8 cellular contexts compared by ENCODE assay signal in the genomic region with DNA sequence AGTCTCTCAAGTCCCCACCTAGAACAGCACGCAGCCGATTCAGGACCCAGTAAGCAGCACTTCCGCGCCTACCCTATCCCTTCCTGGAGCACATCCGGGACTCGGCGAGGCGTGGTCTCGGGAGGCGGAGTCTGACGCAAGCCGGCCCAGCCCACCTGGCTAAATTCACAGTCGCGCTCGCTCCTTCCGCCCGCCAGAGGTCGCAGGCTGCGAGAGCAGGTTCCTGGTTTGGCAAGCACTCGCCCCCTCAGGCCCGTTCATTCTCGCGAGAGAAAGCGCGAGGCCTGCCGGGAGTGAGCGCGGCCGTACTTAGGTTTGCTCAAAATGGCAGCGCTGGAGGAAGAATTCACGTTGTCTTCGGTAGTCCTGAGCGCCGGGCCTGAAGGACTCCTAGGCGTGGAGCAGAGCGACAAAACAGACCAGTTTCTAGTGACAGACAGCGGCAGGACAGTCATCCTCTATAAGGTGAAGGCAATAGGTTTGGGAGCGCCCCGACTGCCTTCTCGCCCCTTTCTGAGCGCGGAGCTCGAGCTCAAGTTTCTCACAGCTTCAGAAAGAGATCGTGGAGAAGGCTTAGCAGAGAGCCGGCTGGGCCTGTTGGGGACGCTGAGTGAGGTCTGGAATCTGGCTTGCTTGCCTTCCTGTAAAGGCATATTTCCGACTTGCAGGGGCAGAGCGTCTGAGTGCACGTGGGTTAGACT. TPM values are rescaled to one million over a fixed set of nuclear protein-coding genes. Genes with fewer than 3 reads are reported as not detected.
DNase-seq lines count a peak whose midpoint lies in the region; ATAC-seq, FAIRE-seq and TF ChIP-seq lines count a peak whose summit lies in the region.

Gene NOL11 (plus strand): TSS at position 313 of the 701 bp plus-strand sequence. CDS start 12 bp downstream, at position 325.

- POLR2A ChIA-PET in BJ (lab: Charles Lee): no interaction called here

- TF ChIP-seq CTCF in BJ (IDR thresholded peaks at IDR 0.05; ENCODE audit: insufficient read depth, low read depth, low read length) (peak; percentile 97), chondrocyte (IDR thresholded peaks at IDR 0.05) (peak; percentile 91), kidney (IDR thresholded peaks at IDR 0.05; ENCODE audit: borderline replicate concordance, extremely low read depth, insufficient read depth) (peak; percentile 95)

- peaks cover 7% of the 10 kb centered on the region for H3K36me3 ChIP-seq in BJ (ENCODE audit: control insufficient read depth, insufficient read depth, low read length)
- H3K36me3 ChIP-seq in kidney (ENCODE audit: control insufficient read depth in 1 of 2, insufficient read depth in 2 of 2, low read length in 2 of 2): peaks cover 14 to 15% of the 10 kb centered on the region in 2 donors

- peaks cover 8% of the 10 kb centered on the region for H3K36me3 Mint-ChIP-seq in chondrocyte (ENCODE audit: low read depth)

- no peaks in the 10 kb centered on the region for H3K9me3 ChIP-seq in kidney (ENCODE audit: control insufficient read depth in 1 of 2, low read length in 2 of 2)

- peaks cover 7 to 11% of the 10 kb centered on the region in 2 donors for H3K4me1 ChIP-seq in kidney (ENCODE audit: control insufficient read depth in 1 of 2, insufficient read depth in 1 of 2, low read depth in 1 of 2, low read length in 2 of 2)

- intact Hi-C loops in kidney (cut with DNase I): no loop called here

- peak; percentile 89 for DNase-seq in BJ (ENCODE audit: low read depth)
- peak; percentile 86 for DNase-seq in GM19238 (ENCODE audit: insufficient read length, low spot score)
- peak; percentile 99 for DNase-seq in NCI-H510A treated with DMSO at 0.1 percent for 48 hours (lab: John Stamatoyannopoulos, UW)
- peak; percentile 99 for DNase-seq in activated CD4-positive, alpha-beta T cell treated with anti-CD3 and anti-CD28 coated beads for 24 hours (ENCODE audit: low read depth in 2 of 2)
- DNase-seq in chondrocyte (ENCODE audit: low spot score): peak; percentile 99
- DNase-seq in kidney: peak; percentile 99
- DNase-seq in stimulated activated CD4-positive, alpha-beta T cell treated with anti-CD3 and anti-CD28 coated beads, Interleukin-15, amount 100 ng/mL, for 24 hours: peak; percentile 99

- H3K27ac ChIP-seq in kidney (ENCODE audit: low read depth in 2 of 2, low read length in 2 of 2): peak within 1 kb of the TSS; percentile 84 to 93

- CTCF ChIA-PET in BJ (lab: Yijun Ruan, JAX): interaction anchor here (0.7 to 1.1 kb wide), 8 partner anchors 9 to 35 kb away, joined by 3 to 6 read pairs (median 4); no protein-coding TSS in a partner anchor

- FAIRE-seq in kidney (lab: Jason Lieb, UNC): peak; percentile 97

- H3K27me3 ChIP-seq in BJ (ENCODE audit: control insufficient read depth, insufficient read depth, low read length): no peaks in the 10 kb centered on the region

- H3K4me3 ChIP-seq in BJ (ENCODE audit: low read depth, low read length) (peak within 1 kb of the TSS; percentile 71), kidney (ENCODE audit: low read length in 2 of 2) (peak within 1 kb of the TSS; percentile 100)

- H3K9me3 Mint-ChIP-seq in chondrocyte (ENCODE audit: low read depth): peaks cover 5% of the 10 kb centered on the region

- no peaks in the 10 kb centered on the region for H3K27me3 Mint-ChIP-seq in chondrocyte (ENCODE audit: low read depth)

- H3K4me3 Mint-ChIP-seq in chondrocyte (ENCODE audit: unreplicated experiment): peak within 1 kb of the TSS; percentile 92

- H3K4me1 Mint-ChIP-seq in chondrocyte (ENCODE audit: low read depth): peaks cover 23% of the 10 kb centered on the region

- peak; percentile 94 for ATAC-seq in HG03442 (IDR thresholded peaks at IDR 0.05; ENCODE audit: unreplicated experiment)

- H3K9ac ChIP-seq in kidney (ENCODE audit: low read length in 2 of 2): peak within 1 kb of the TSS; percentile 99 to 100

- H3K27ac Mint-ChIP-seq in chondrocyte (ENCODE audit: unreplicated experiment): peak within 1 kb of the TSS; percentile 98

RNA-seq across cellular contexts. Expression of gene NOL11, which starts in this region (rescaled TPM):
- polyA plus RNA-seq in BJ (2011; rRNA removed) (18.0 and 32.2 TPM in 2 replicates), kidney (ENCODE audit: insufficient read depth, low read depth, low replicate concordance) (40.8 TPM)
- 15.6 and 16.9 TPM in 2 replicates for polyA minus RNA-seq in BJ (2011; rRNA and poly(A)+ RNA removed)
- total RNA-seq in chondrocyte (20.9 to 34.4 TPM (median 25.0 TPM) in 3 replicates), kidney (37.3 TPM)

Comparison
In these comparisons a context has a peak if more than half of its experiments do, and no peak if none do; other contexts are left out.
1. Peak in every context shown above with its lines: DNase-seq, ATAC-seq, H3K4me3 ChIP-seq and H3K27ac ChIP-seq.